ENCODE assay signal across 14 cellular contexts in the genomic region with DNA sequence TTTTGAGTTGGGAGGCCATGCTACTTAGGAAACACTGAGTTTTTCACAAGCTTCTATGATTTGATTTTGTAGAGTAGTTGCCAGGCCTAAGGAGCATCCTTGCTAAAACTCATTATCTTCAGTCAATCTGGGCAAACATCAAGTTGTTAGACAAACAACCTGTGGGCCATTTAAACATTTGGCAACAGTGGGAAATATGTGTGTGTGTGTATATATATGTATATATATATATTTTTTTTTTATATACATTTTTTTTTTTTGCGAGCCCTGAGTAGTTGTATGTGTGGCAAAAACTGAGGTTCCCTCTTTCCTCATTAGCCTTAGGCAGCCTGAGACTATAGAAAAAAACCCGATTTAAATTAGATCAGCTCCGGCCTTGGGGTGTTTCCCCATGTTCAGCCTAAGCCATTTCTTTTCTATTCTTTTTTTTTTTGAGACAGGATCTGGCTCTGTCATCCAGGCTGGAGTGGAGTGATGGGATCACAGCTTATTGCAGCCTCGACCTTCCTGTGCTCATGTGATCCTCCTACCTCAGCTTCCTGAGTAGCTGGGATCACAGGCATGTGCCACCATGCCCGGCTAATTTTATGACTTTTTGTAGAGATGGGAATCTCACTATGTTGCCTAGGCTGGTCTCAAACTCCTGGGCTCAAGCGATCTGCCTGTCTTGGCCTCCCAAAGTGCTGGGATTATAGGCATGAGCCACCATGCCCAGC. TPM values are rescaled to one million over a fixed set of nuclear protein-coding genes. Genes with fewer than 3 reads are reported as not detected.
A peak's percentile ranks its signal among the peaks of the same experiment; 100 is the strongest.
DNase-seq lines count a peak whose midpoint lies in the region; ATAC-seq and TF ChIP-seq lines count a peak whose summit lies in the region.
"Had no signal": no experiment of that assay in that cellular context is flagged by ENCODE, and none has a peak within 500 bp of the region (broad histone marks: within the 10 kb centered on the region; RNA-seq: fewer than 3 reads in every experiment).

No MANE protein-coding gene starts in this region.

- H3K27me3 Mint-ChIP-seq in activated naive CD8-positive, alpha-beta T cell treated with anti-CD3 and anti-CD28 coated beads, Interleukin-2, amount 50 U/mL, for 24 hours, result no peaks in the 10 kb centered on the region
- H3K27me3 Mint-ChIP-seq in mesothelial cell of epicardium (ENCODE audit: low read depth), result no peaks in the 10 kb centered on the region
- H3K27me3 Mint-ChIP-seq: dendritic cell treated with granulocyte-macrophage colony-stimulating factor and Interleukin-4, amounts not matched to agents 40 ng/mL and 50 ng/mL, for 4 days had no signal

- DNase-seq in left ventricle myocardium inferior (no peak), Right ventricle myocardium inferior (ENCODE audit: missing footprints) (no peak), mesothelial cell of epicardium (ENCODE audit: low spot score in 2 of 2, unreplicated experiment in 2 of 2) (no peak), NCI-H146 treated with DMSO at 0.1 percent for 48 hours (lab: John Stamatoyannopoulos, UW; ENCODE audit: unreplicated experiment) (no peak)
- DNase-seq in activated naive CD8-positive, alpha-beta T cell treated with anti-CD3 and anti-CD28 coated beads, Interleukin-2, amount 50 U/mL, for 24 hours, result no peak
- DNase-seq: activated CD8-positive, alpha-beta memory T cell treated with anti-CD3 and anti-CD28 coated beads, Interleukin-2, amount 50 U/mL, for 48 hours; NCI-H748 treated with DMSO at 0.1 percent for 48 hours; SW 1271; uterus had no signal

- H3K4me3 Mint-ChIP-seq in activated naive CD8-positive, alpha-beta T cell treated with anti-CD3 and anti-CD28 coated beads, Interleukin-2, amount 50 U/mL, for 24 hours, result peak overlapping the region; percentile 45
- H3K4me3 Mint-ChIP-seq in mesothelial cell of epicardium, result no peak overlapping the region
- H3K4me3 Mint-ChIP-seq: dendritic cell treated with granulocyte-macrophage colony-stimulating factor and Interleukin-4, amounts not matched to agents 40 ng/mL and 50 ng/mL, for 4 days had no signal

- H3K4me3 ChIP-seq in left ventricle myocardium inferior, result no peak overlapping the region
- H3K4me3 ChIP-seq in urinary bladder (ENCODE audit: low read depth, low read length), result no peak overlapping the region
- H3K4me3 ChIP-seq: uterus had no signal

- TF ChIP-seq CTCF in left ventricle myocardium inferior (IDR thresholded peaks at IDR 0.05; ENCODE audit: borderline replicate concordance) (no peak), mesothelial cell of epicardium (IDR thresholded peaks at IDR 0.05; ENCODE audit: unreplicated experiment) (no peak)

- peak overlapping the region; percentile 91 for H3K27ac Mint-ChIP-seq in activated naive CD8-positive, alpha-beta T cell treated with anti-CD3 and anti-CD28 coated beads, Interleukin-2, amount 50 U/mL, for 24 hours
- peak overlapping the region; percentile 66 for H3K27ac Mint-ChIP-seq in mesothelial cell of epicardium
- H3K27ac Mint-ChIP-seq: dendritic cell treated with granulocyte-macrophage colony-stimulating factor and Interleukin-4, amounts not matched to agents 40 ng/mL and 50 ng/mL, for 4 days had no signal

- H3K4me1 ChIP-seq in left ventricle myocardium inferior (peaks cover 19% of the 10 kb centered on the region), urinary bladder (ENCODE audit: insufficient read depth) (no peaks in the 10 kb centered on the region)
- H3K4me1 ChIP-seq: uterus had no signal

- peaks cover 8% of the 10 kb centered on the region for H3K36me3 Mint-ChIP-seq in activated naive CD8-positive, alpha-beta T cell treated with anti-CD3 and anti-CD28 coated beads, Interleukin-2, amount 50 U/mL, for 24 hours (ENCODE audit: low read depth)
- H3K36me3 Mint-ChIP-seq in mesothelial cell of epicardium, result peaks cover 2% of the 10 kb centered on the region

- H3K27me3 ChIP-seq in left ventricle myocardium inferior (ENCODE audit: low read depth), result no peaks in the 10 kb centered on the region
- H3K27me3 ChIP-seq: neutrophil, uterus had no signal

- intact Hi-C loops in left ventricle myocardium inferior (cut with micrococcal nuclease), result loop anchor here (5.0 kb wide), 1 partner anchor 92 kb away; no protein-coding TSS in a partner anchor
- intact Hi-C loops in Right ventricle myocardium inferior (cut with DNase I), result loop anchor here (5.0 kb wide), 2 partner anchors 207 to 307 kb away; no protein-coding TSS in a partner anchor

- no peaks in the 10 kb centered on the region for H3K9me3 Mint-ChIP-seq in activated naive CD8-positive, alpha-beta T cell treated with anti-CD3 and anti-CD28 coated beads, Interleukin-2, amount 50 U/mL, for 24 hours
- H3K9me3 Mint-ChIP-seq in mesothelial cell of epicardium, result no peaks in the 10 kb centered on the region
- H3K9me3 Mint-ChIP-seq: dendritic cell treated with granulocyte-macrophage colony-stimulating factor and Interleukin-4, amounts not matched to agents 40 ng/mL and 50 ng/mL, for 4 days had no signal

- H3K27ac ChIP-seq in left ventricle myocardium inferior (replicated peaks) (peak overlapping the region; percentile 50), urinary bladder (ENCODE audit: low read depth) (peak overlapping the region; percentile 39)
- H3K27ac ChIP-seq: neutrophil had no signal

- H3K9me3 ChIP-seq in left ventricle myocardium inferior (replicated peaks), result no peaks in the 10 kb centered on the region
- H3K9me3 ChIP-seq: neutrophil, uterus had no signal

- ATAC-seq in Right ventricle myocardium inferior (no peak), HG02588 (IDR thresholded peaks at IDR 0.05; ENCODE audit: unreplicated experiment) (no peak), GM18498 (IDR thresholded peaks at IDR 0.05; ENCODE audit: unreplicated experiment) (no peak)
- ATAC-seq in activated naive CD8-positive, alpha-beta T cell treated with anti-CD3 and anti-CD28 coated beads, Interleukin-2, amount 50 U/mL, for 24 hours, result no peak

- H3K36me3 ChIP-seq in left ventricle myocardium inferior (no peaks in the 10 kb centered on the region), urinary bladder (ENCODE audit: insufficient read depth) (no peaks in the 10 kb centered on the region)
- H3K36me3 ChIP-seq: neutrophil, uterus had no signal

- peaks cover 45% of the 10 kb centered on the region for H3K4me1 Mint-ChIP-seq in activated naive CD8-positive, alpha-beta T cell treated with anti-CD3 and anti-CD28 coated beads, Interleukin-2, amount 50 U/mL, for 24 hours
- H3K4me1 Mint-ChIP-seq in mesothelial cell of epicardium, result peaks cover 22% of the 10 kb centered on the region

- 65% methylated on average over 6 of the region's 6 CpGs for WGBS in urinary bladder

RNA-seq across cellular contexts. Expression of a gene that starts 7.9 kb away (rescaled TPM):
- total RNA-seq in left ventricle myocardium inferior (9.2 TPM), Right ventricle myocardium inferior (13.3 TPM), mesothelial cell of epicardium (15.0 to 15.9 TPM (median 15.4 TPM) in 3 replicates), urinary bladder (73.9 TPM)
- 25.3 TPM for polyA plus RNA-seq in urinary bladder

RNA-seq across cellular contexts. Expression of a gene that starts 18.5 kb away (rescaled TPM):
- total RNA-seq in left ventricle myocardium inferior (13.0 TPM), Right ventricle myocardium inferior (14.7 TPM), mesothelial cell of epicardium (7.7 to 9.4 TPM (median 8.3 TPM) in 3 replicates), urinary bladder (11.0 TPM)
- 10.6 TPM for polyA plus RNA-seq in urinary bladder

RNA-seq across cellular contexts. Expression of a gene that starts 18.8 kb away (rescaled TPM):
- total RNA-seq in left ventricle myocardium inferior (22.7 TPM), Right ventricle myocardium inferior (23.2 TPM), mesothelial cell of epicardium (19.0 to 24.2 TPM (median 21.3 TPM) in 3 replicates), urinary bladder (19.2 TPM)
- polyA plus RNA-seq in urinary bladder, result 9.4 TPM
